1 cellular context compared by ENCODE assay signal in genomic region chr3:185936814-185937688, GRCh38.
TF ChIP-seq lines count a peak whose summit lies in the region.

No MANE protein-coding gene starts in this region.

TF ChIP-seq in neural cell, 6 proteins besides CTCF, POLR2A, EP300 and RAD21 (continued from another document):
- TF ChIP-seq REST (IDR thresholded peaks at IDR 0.05; ENCODE audit: borderline replicate concordance): peak; percentile 89
